ENCODE assay signal across 1 cellular context in the genomic region with DNA sequence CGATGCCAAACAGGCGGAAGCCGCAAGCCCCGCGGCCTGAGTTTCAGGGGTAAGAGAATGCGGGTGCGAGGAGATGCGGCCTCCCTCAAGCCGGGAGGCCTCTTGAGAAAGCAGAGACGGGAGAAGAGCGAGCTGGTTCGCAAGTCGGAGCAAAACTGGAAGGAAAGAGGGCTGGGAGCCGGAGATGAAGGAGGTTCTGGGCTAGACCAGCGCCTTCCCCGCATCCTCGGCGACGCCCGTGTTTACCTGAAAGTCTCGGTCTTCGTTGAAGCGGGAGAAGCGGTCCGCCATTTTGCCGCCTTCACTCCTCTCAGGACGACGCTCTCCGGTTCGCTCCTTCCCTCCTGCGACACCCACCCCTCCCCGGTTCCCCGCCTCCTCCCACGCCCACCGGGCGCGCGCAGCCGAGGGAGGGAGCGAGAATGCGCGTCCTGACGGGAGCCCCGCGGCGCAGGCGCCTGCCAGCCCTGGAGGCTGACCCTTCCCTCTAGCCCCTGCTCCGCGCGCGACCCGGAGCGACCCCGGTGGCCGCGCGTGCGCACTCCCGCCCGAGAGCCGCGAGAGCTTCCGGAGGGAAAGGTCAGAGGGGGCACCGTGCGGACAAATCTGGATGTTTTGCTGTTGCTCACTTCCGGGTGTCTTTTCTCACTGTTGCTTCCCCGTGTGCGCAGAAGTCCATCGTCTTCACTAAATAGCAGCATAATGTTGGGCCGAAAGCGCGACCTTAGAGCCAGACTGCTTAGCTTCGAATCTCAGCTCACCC.
TF ChIP-seq lines count a peak whose summit lies in the region.

A gene (minus strand): TSS at position 327 of the 763 bp plus-strand sequence. CDS start 36 bp downstream, at position 291.

TF ChIP-seq in HEK293, 187 proteins besides CTCF, POLR2A, EP300 and RAD21 (continued from another document):
- TF ChIP-seq, protein P1, sequence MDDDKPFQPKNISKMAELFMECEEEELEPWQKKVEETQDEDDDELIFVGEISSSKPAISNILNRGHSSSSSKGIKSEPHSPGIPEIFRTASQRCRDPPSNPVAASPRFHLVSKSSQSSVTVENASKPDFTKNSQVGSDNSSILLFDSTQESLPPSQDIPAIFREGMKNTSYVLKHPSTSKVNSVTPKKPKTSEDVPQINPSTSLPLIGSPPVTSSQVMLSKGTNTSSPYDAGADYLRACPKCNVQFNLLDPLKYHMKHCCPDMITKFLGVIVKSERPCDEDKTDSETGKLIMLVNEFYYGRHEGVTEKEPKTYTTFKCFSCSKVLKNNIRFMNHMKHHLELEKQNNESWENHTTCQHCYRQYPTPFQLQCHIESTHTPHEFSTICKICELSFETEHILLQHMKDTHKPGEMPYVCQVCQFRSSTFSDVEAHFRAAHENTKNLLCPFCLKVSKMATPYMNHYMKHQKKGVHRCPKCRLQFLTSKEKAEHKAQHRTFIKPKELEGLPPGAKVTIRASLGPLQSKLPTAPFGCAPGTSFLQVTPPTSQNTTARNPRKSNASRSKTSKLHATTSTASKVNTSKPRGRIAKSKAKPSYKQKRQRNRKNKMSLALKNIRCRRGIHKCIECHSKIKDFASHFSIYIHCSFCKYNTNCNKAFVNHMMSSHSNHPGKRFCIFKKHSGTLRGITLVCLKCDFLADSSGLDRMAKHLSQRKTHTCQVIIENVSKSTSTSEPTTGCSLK (tag by site-specific recombination; IDR thresholded peaks at IDR 0.05) = no peak
- TF ChIP-seq, protein P2, sequence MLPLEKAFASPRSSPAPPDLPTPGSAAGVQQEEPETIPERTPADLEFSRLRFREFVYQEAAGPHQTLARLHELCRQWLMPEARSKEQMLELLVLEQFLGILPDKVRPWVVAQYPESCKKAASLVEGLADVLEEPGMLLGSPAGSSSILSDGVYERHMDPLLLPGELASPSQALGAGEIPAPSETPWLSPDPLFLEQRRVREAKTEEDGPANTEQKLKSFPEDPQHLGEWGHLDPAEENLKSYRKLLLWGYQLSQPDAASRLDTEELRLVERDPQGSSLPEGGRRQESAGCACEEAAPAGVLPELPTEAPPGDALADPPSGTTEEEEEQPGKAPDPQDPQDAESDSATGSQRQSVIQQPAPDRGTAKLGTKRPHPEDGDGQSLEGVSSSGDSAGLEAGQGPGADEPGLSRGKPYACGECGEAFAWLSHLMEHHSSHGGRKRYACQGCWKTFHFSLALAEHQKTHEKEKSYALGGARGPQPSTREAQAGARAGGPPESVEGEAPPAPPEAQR (tag by site-specific recombination; IDR thresholded peaks at IDR 0.05) = no peak
- 0 out of 2 replicates have a peak, but pooled peaks have one; percentile 14 for TF ChIP-seq ZBTB21 (tag by site-specific recombination; IDR thresholded peaks at IDR 0.05)
- TF ChIP-seq ZNF311 (tag by site-specific recombination; IDR thresholded peaks at IDR 0.05; ENCODE audit: borderline replicate concordance) = no peak
- no peak for TF ChIP-seq ZNF19 (tag by site-specific recombination; IDR thresholded peaks at IDR 0.05; ENCODE audit: low read depth)
- no peak for TF ChIP-seq ZNF571 (tag by site-specific recombination; IDR thresholded peaks at IDR 0.05)
- TF ChIP-seq ZNF747 (tag by site-specific recombination; IDR thresholded peaks at IDR 0.05) = no peak
- TF ChIP-seq ZNF585B (tag by site-specific recombination; IDR thresholded peaks at IDR 0.05) = no peak
- TF ChIP-seq ZNF146 (tag by site-specific recombination; IDR thresholded peaks at IDR 0.05) = no peak
- TF ChIP-seq ZBTB7A (tag by site-specific recombination; IDR thresholded peaks at IDR 0.05; ENCODE audit: low read depth) = peak; percentile 43; the same call in 1 of the 2 replicates
- TF ChIP-seq ZNF2 (tag by site-specific recombination; IDR thresholded peaks at IDR 0.05) = no peak
- no peak for TF ChIP-seq ZBTB1 (tag by site-specific recombination; IDR thresholded peaks at IDR 0.05)
- no peak for TF ChIP-seq ZFP41 (tag by site-specific recombination; IDR thresholded peaks at IDR 0.05; ENCODE audit: borderline replicate concordance)
- no peak for TF ChIP-seq ZNF776 (tag by site-specific recombination; IDR thresholded peaks at IDR 0.05; ENCODE audit: borderline replicate concordance)
- TF ChIP-seq, protein P3, sequence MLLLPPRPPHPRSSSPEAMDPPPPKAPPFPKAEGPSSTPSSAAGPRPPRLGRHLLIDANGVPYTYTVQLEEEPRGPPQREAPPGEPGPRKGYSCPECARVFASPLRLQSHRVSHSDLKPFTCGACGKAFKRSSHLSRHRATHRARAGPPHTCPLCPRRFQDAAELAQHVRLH (tag by site-specific recombination; IDR thresholded peaks at IDR 0.05) = no peak
